ENCODE assay signal across 20 cellular contexts in genomic region chr7:77736991-77737390, GRCh38. TPM values are rescaled to one million over a fixed set of nuclear protein-coding genes. Genes with fewer than 3 reads are reported as not detected.
A peak's percentile ranks its signal among the peaks of the same experiment; 100 is the strongest.
DNase-seq lines count a peak whose midpoint lies in the region; ATAC-seq, FAIRE-seq and TF ChIP-seq lines count a peak whose summit lies in the region.
"Had no signal": no experiment of that assay in that cellular context is flagged by ENCODE, and none has a peak within 500 bp of the region (broad histone marks: within the 10 kb centered on the region; RNA-seq: fewer than 3 reads in every experiment).

No MANE protein-coding gene starts in this region.

- H3K4me3 ChIP-seq in A549 (no peak overlapping the region), neural progenitor cell (no peak overlapping the region), sigmoid colon (no peak overlapping the region), mammary epithelial cell (replicated peaks in 1 of 3; ENCODE audit: insufficient read depth in 1 of 3, low read depth in 2 of 3, low read length in 3 of 3) (no peak overlapping the region)

- 96% methylated on average over 5 of the region's 5 CpGs for WGBS in A549 (ENCODE audit: missing lambda C conversion rate)
- WGBS in sigmoid colon, 2 donors = 96 to 97% methylated on average over 5 of the region's 5 CpGs
- WGBS in mammary epithelial cell (ENCODE audit: low coverage, missing lambda C conversion rate) = 94% methylated on average over 2 of the region's 5 CpGs

- CTCF ChIA-PET in A549 (lab: Yijun Ruan, JAX) (interaction anchor here (0.6 to 0.8 kb wide), 2 partner anchors 22 kb away, joined by 3 read pairs; no protein-coding TSS in a partner anchor), mammary epithelial cell (lab: Charles Lee; ENCODE audit: low non-redundant PET) (no interaction called here)

- H3K9me3 Mint-ChIP-seq in neural progenitor cell = no peaks in the 10 kb centered on the region
- H3K9me3 Mint-ChIP-seq: CD4-positive, CD25-positive, alpha-beta regulatory T cell; H9; IgD-negative memory B cell had no signal

- in situ Hi-C loops in mammary epithelial cell (cut with MboI; ENCODE audit: low sequenced_read_pairs in 2 of 2) = loop anchor here in 1 of 2 donors (10.0 kb wide), 1 partner anchor 58 kb away; the partner anchor contains the start of genes PHTF2 and TMEM60

- H3K9me3 ChIP-seq in A549 (no peaks in the 10 kb centered on the region), neural progenitor cell (ENCODE audit: low read depth) (no peaks in the 10 kb centered on the region), sigmoid colon (no peaks in the 10 kb centered on the region), mammary epithelial cell (replicated peaks; ENCODE audit: insufficient read depth, low read length) (no peaks in the 10 kb centered on the region)
- H3K9me3 ChIP-seq: BE2C, Caco-2 had no signal

- H3F3A ChIP-seq in neural progenitor cell (ENCODE audit: low read depth) = no peaks in the 10 kb centered on the region

- TF ChIP-seq CTCF in A549 (IDR thresholded peaks at IDR 0.05) = no peak
- TF ChIP-seq CTCF in neural progenitor cell (IDR thresholded peaks at IDR 0.05) = no peak
- no peak for TF ChIP-seq CTCF in sigmoid colon (IDR thresholded peaks at IDR 0.05)
- TF ChIP-seq CTCF in mammary epithelial cell (conservative IDR thresholded peaks at IDR 0.05 in 1 of 2, IDR thresholded peaks at IDR 0.05 in 1 of 2; ENCODE audit: extremely low read depth in 1 of 2, insufficient read depth in 1 of 2, low read depth in 1 of 2, low read length in 2 of 2) = no peak

- no peak for TF ChIP-seq RAD21 in A549 (conservative IDR thresholded peaks at IDR 0.05 in 1 of 2, IDR thresholded peaks at IDR 0.05 in 1 of 2)

- no peak overlapping the region for H3K9ac ChIP-seq in neural progenitor cell
- no peak overlapping the region for H3K9ac ChIP-seq in mammary epithelial cell (ENCODE audit: insufficient read depth, low read length)

- no peak overlapping the region for H3K27ac ChIP-seq in A549
- H3K27ac ChIP-seq in neural progenitor cell = peak overlapping the region; percentile 39
- no peak overlapping the region for H3K27ac ChIP-seq in sigmoid colon
- H3K27ac ChIP-seq in mammary epithelial cell (ENCODE audit: insufficient read depth, low read depth, low read length) = no peak overlapping the region

- FAIRE-seq in A549 (lab: Jason Lieb, UNC) (peak; percentile 28), GM12891 (lab: Jason Lieb, UNC) (peak; percentile 43), islet of Langerhans (lab: Jason Lieb, UNC) (peak; percentile 82)
- FAIRE-seq: D721Med, GM12892, GM18507, H1, HepG2 had no signal

- H3K4me1 ChIP-seq in A549 = peaks cover 26% of the 10 kb centered on the region
- H3K4me1 ChIP-seq in neural progenitor cell = no peaks in the 10 kb centered on the region
- H3K4me1 ChIP-seq in sigmoid colon = peaks cover 0 to 29% (median 22%) of the 10 kb centered on the region in 4 donors
- no peaks in the 10 kb centered on the region for H3K4me1 ChIP-seq in mammary epithelial cell (ENCODE audit: insufficient read depth, low read length)

- intact Hi-C loops in sigmoid colon (cut with DNase I) (no loop called here), mammary epithelial cell (cut with micrococcal nuclease) (no loop called here)

- peaks cover 19% of the 10 kb centered on the region for H3K36me3 Mint-ChIP-seq in neural progenitor cell

- peaks cover 2% of the 10 kb centered on the region for H3K4me1 Mint-ChIP-seq in neural progenitor cell
- H3K4me1 Mint-ChIP-seq: H9 had no signal

- no TSS peak for BruUV-seq in mammary epithelial cell (replicated peaks; lab: Mats Ljungman, UMichigan)

- TF ChIP-seq POLR2A in A549 (IDR thresholded peaks at IDR 0.05; ENCODE audit: low read length) (no peak), GM12891 (IDR thresholded peaks at IDR 0.05; ENCODE audit: low read depth, low read length) (no peak), sigmoid colon (IDR thresholded peaks at IDR 0.05) (no peak)

- H2AFZ ChIP-seq in neural progenitor cell (replicated peaks) = no peak overlapping the region
- no peak overlapping the region for H2AFZ ChIP-seq in mammary epithelial cell (ENCODE audit: low read depth, low read length)

- no peak overlapping the region for H3K4me3 Mint-ChIP-seq in neural progenitor cell
- H3K4me3 Mint-ChIP-seq: CD4-positive, CD25-positive, alpha-beta regulatory T cell; H9; IgD-negative memory B cell had no signal

- peaks cover 2% of the 10 kb centered on the region for H3K27me3 Mint-ChIP-seq in neural progenitor cell (ENCODE audit: insufficient read depth, low read depth)
- H3K27me3 Mint-ChIP-seq: CD4-positive, CD25-positive, alpha-beta regulatory T cell; IgD-negative memory B cell had no signal

- H3K4me2 ChIP-seq in A549 (no peak overlapping the region), neural progenitor cell (no peak overlapping the region), mammary epithelial cell (ENCODE audit: insufficient read depth, low read depth, low read length) (no peak overlapping the region)

- H4K20me1 ChIP-seq in neural progenitor cell (ENCODE audit: low read depth) (peaks cover 16% of the 10 kb centered on the region), mammary epithelial cell (ENCODE audit: insufficient read depth, low read length) (no peaks in the 10 kb centered on the region)

- ATAC-seq in A549 (no peak), GM19452 (IDR thresholded peaks at IDR 0.05; ENCODE audit: unreplicated experiment) (no peak)
- ATAC-seq: HepG2 had no signal

- no peaks in the 10 kb centered on the region for H3K27me3 ChIP-seq in neural progenitor cell
- H3K27me3 ChIP-seq in sigmoid colon = no peaks in the 10 kb centered on the region
- no peaks in the 10 kb centered on the region for H3K27me3 ChIP-seq in mammary epithelial cell (ENCODE audit: insufficient read depth, low read length)
- H3K27me3 ChIP-seq: BE2C had no signal

- dilution Hi-C loops in mammary epithelial cell (cut with HindIII; ENCODE audit: low sequenced_read_pairs) = no loop called here

- no peak for TF ChIP-seq EP300 in A549 (IDR thresholded peaks at IDR 0.05)
- no peak for TF ChIP-seq EP300 in sigmoid colon (IDR thresholded peaks at IDR 0.05)

- POLR2A ChIA-PET in A549 (lab: Yijun Ruan, JAX) = no interaction called here

- DNase-seq in A549 (ENCODE audit: low read depth in 1 of 2, low spot score in 1 of 2) (no peak), GM12891 (ENCODE audit: insufficient read length, low spot score) (no peak), neural progenitor cell (ENCODE audit: low spot score) (no peak), NCI-H226 (no peak), sigmoid colon (no peak), mammary epithelial cell (no peak)
- DNase-seq: ACHN; C1 segment of cervical spinal cord; Caco-2; CD4-positive, CD25-positive, alpha-beta regulatory T cell; H9 had no signal

- H3K79me2 ChIP-seq in neural progenitor cell (ENCODE audit: low read depth) (peaks cover 58% of the 10 kb centered on the region), mammary epithelial cell (ENCODE audit: insufficient read depth, low read length) (peaks cover 39% of the 10 kb centered on the region)

- H3K36me3 ChIP-seq in neural progenitor cell (peaks cover 4% of the 10 kb centered on the region), sigmoid colon (peaks cover 0 to 16% (median 0%) of the 10 kb centered on the region in 4 donors), mammary epithelial cell (ENCODE audit: insufficient read depth, low read length) (peaks cover 4% of the 10 kb centered on the region)

- H3K27ac Mint-ChIP-seq in neural progenitor cell = no peak overlapping the region

TF ChIP-seq in A549, 52 proteins besides CTCF, POLR2A, EP300 and RAD21 (continues in another document):
- TF ChIP-seq SMC3 (IDR thresholded peaks at IDR 0.05) = no peak
- no peak for TF ChIP-seq RFX5 (IDR thresholded peaks at IDR 0.05)
- TF ChIP-seq RNF2 (IDR thresholded peaks at IDR 0.05; ENCODE audit: borderline replicate concordance, low read depth) = no peak
- TF ChIP-seq NFE2L2 (conservative IDR thresholded peaks at IDR 0.05; ENCODE audit: low read length) = no peak
- TF ChIP-seq SREBF2 (IDR thresholded peaks at IDR 0.05) = no peak
- no peak for TF ChIP-seq ZSCAN20 (CRISPR knock-in tag; IDR thresholded peaks at IDR 0.05)
- no peak for TF ChIP-seq ZC3H11A (IDR thresholded peaks at IDR 0.05)

TF ChIP-seq in GM12891, 5 proteins besides CTCF, POLR2A, EP300 and RAD21:
- TF ChIP-seq POU2F2 (IDR thresholded peaks at IDR 0.05; ENCODE audit: low read depth, low read length) (no peak), TAF1 (IDR thresholded peaks at IDR 0.05; ENCODE audit: low read depth, low read length) (no peak), PAX5 (IDR thresholded peaks at IDR 0.05; ENCODE audit: insufficient read depth, low read length, severe bottlenecking) (no peak), POLR2AphosphoS5 (IDR thresholded peaks at IDR 0.05; ENCODE audit: low read depth, low read length) (no peak), SPI1 (IDR thresholded peaks at IDR 0.05; ENCODE audit: low read depth, low read length) (no peak)

RNA-seq across cellular contexts. Expression of gene RSBN1L, which starts 40.7 kb away (rescaled TPM):
- 10.5 and 13.0 TPM in 2 replicates for polyA plus RNA-seq in A549 (2011; rRNA removed)
- polyA plus RNA-seq in A549 (2012; cell fraction: cytosol; rRNA removed) = 2.5 and 2.9 TPM in 2 replicates
- 3.6 and 4.1 TPM in 2 replicates for polyA plus RNA-seq in A549 (2012; cell fraction: nucleus; rRNA removed)
- 9.9 to 11.1 TPM (median 11.1 TPM) in 3 replicates for polyA plus RNA-seq in A549 (2017; fragmentation: RNase III; extraction: RNeasy Plus Mini Kit Qiagen cat#74134 plus additional on column Dnase treatment)
- polyA minus RNA-seq in A549 (2011; rRNA and poly(A)+ RNA removed) = 10.8 and 17.3 TPM in 2 replicates
- polyA plus RNA-seq in GM12891 (2012; ENCODE audit: low read depth, missing spikeins) = 6.6 TPM
- total RNA-seq in neural progenitor cell (ENCODE audit: low replicate concordance) = 18.4 and 25.0 TPM in 2 replicates
- total RNA-seq in sigmoid colon = 10 to 100 TPM; 29.3 to 50.4 (median 40.7) TPM
- 10 to 100 TPM in 1 of 3 donors, 1 to 10 TPM in 2; 6.0 to 11.0 (median 7.9) TPM for polyA plus RNA-seq in sigmoid colon
- total RNA-seq in mammary epithelial cell = 10 to 100 TPM in 1 of 2 donors, 1 to 10 TPM in 1; 8.8 to 12.8 TPM
- polyA plus RNA-seq in mammary epithelial cell = 5.0 TPM
- 36.5 TPM for polyA minus RNA-seq in mammary epithelial cell
